ENCODE assay signal across 10 cellular contexts in genomic region chr5:148687427-148687826, GRCh38. TPM values are rescaled to one million over a fixed set of nuclear protein-coding genes. Genes with fewer than 3 reads are reported as not detected.
DNase-seq lines count a peak whose midpoint lies in the region; ATAC-seq and TF ChIP-seq lines count a peak whose summit lies in the region.
"Had no signal": no experiment of that assay in that cellular context is flagged by ENCODE, and none has a peak within 500 bp of the region (broad histone marks: within the 10 kb centered on the region; RNA-seq: fewer than 3 reads in every experiment).

No MANE protein-coding gene starts in this region.

- H4K20me1 ChIP-seq in hepatocyte (ENCODE audit: insufficient read depth, poor library complexity, severe bottlenecking): no peaks in the 10 kb centered on the region

- peak; percentile 71 for TF ChIP-seq CTCF in RWPE2 (IDR thresholded peaks at IDR 0.05; ENCODE audit: poor library complexity, severe bottlenecking)
- peak; percentile 21 for TF ChIP-seq CTCF in hepatocyte (IDR thresholded peaks at IDR 0.05; ENCODE audit: poor library complexity)

- H2AFZ ChIP-seq in hepatocyte: no peak overlapping the region

- no peaks in the 10 kb centered on the region for H3K27me3 ChIP-seq in RWPE2 (ENCODE audit: insufficient read depth, poor library complexity, severe bottlenecking)
- H3K27me3 ChIP-seq in hepatocyte: no peaks in the 10 kb centered on the region

- ATAC-seq in GM19324 (IDR thresholded peaks at IDR 0.05; ENCODE audit: low FRiP score, unreplicated experiment) (peak; percentile 80), HG03139 (IDR thresholded peaks at IDR 0.05; ENCODE audit: unreplicated experiment) (peak; percentile 95), RWPE2 (ENCODE audit: low read depth) (peak; percentile 77)

- no peak overlapping the region for H3K27ac ChIP-seq in RWPE2 (ENCODE audit: poor library complexity, severe bottlenecking)
- H3K27ac ChIP-seq in hepatocyte: no peak overlapping the region
- H3K27ac ChIP-seq: SK-N-MC had no signal

- DNase-seq in D341Med (ENCODE audit: low spot score): peak; percentile 38
- no peak for DNase-seq in RWPE2 (ENCODE audit: low spot score)
- peak; percentile 25 for DNase-seq in hepatocyte (ENCODE audit: low spot score)
- no peak for DNase-seq in NCI-H2196 treated with DMSO at 0.1 percent for 48 hours (lab: John Stamatoyannopoulos, UW; ENCODE audit: unreplicated experiment)
- DNase-seq in NCI-H2196 (lab: John Stamatoyannopoulos, UW; ENCODE audit: unreplicated experiment): no peak
- no peak for DNase-seq in activated effector memory CD4-positive, alpha-beta T cell treated with anti-CD3 and anti-CD28 coated beads, Interleukin-2, amount 50 U/mL, for 16 hours
- DNase-seq: naive B cell had no signal

- H3K36me3 ChIP-seq in RWPE2 (ENCODE audit: low read depth) (no peaks in the 10 kb centered on the region), hepatocyte (replicated peaks; ENCODE audit: insufficient read depth, low read depth) (no peaks in the 10 kb centered on the region)

- no peaks in the 10 kb centered on the region for H3K79me2 ChIP-seq in hepatocyte

- no peaks in the 10 kb centered on the region for H3K9me2 ChIP-seq in hepatocyte (replicated peaks; ENCODE audit: insufficient read depth)

- H3K4me1 ChIP-seq in RWPE2 (ENCODE audit: insufficient read depth, poor library complexity, severe bottlenecking) (no peaks in the 10 kb centered on the region), hepatocyte (ENCODE audit: insufficient read depth) (peaks cover 3% of the 10 kb centered on the region)

- H3K9me3 ChIP-seq in RWPE2 (ENCODE audit: severe bottlenecking) (no peaks in the 10 kb centered on the region), hepatocyte (ENCODE audit: low read depth) (peaks cover 5% of the 10 kb centered on the region)

- no peak overlapping the region for H3K4me3 ChIP-seq in RWPE2 (ENCODE audit: severe bottlenecking)
- H3K4me3 ChIP-seq in hepatocyte: no peak overlapping the region
- H3K4me3 ChIP-seq: SK-N-MC had no signal

- no peak overlapping the region for H3K4me2 ChIP-seq in hepatocyte

- 46% methylated on average over 3 of the region's 3 CpGs for WGBS in hepatocyte (ENCODE audit: low lambda C conversion rate, missing lambda C conversion rate)

RNA-seq across cellular contexts. Expression of gene HTR4, which starts 33.1 kb away (rescaled TPM):
- 2.0 and 2.3 TPM in 2 replicates for total RNA-seq in hepatocyte
- 0.17 and 0.29 TPM in 2 replicates for polyA plus RNA-seq in hepatocyte

Comparison
In these comparisons a context has a peak if more than half of its experiments do, and no peak if none do; other contexts are left out.
1. DNase-seq: peak in D341Med (single experiment) and hepatocyte (single experiment); none in RWPE2 (single experiment), NCI-H2196 treated with DMSO at 0.1 percent for 48 hours (single experiment), NCI-H2196 (single experiment) and activated effector memory CD4-positive, alpha-beta T cell treated with anti-CD3 and anti-CD28 coated beads, Interleukin-2, amount 50 U/mL, for 16 hours (single experiment).
2. Peak in every context shown above with its lines, with median percentiles within 50 percentile points of each other: ATAC-seq.